ENCODE assay signal across 8 cellular contexts in genomic region chr7:33107136-33108066, GRCh38. TPM values are rescaled to one million over a fixed set of nuclear protein-coding genes. Genes with fewer than 3 reads are reported as not detected.
A peak's percentile ranks its signal among the peaks of the same experiment; 100 is the strongest.
DNase-seq lines count a peak whose midpoint lies in the region; ATAC-seq and TF ChIP-seq lines count a peak whose summit lies in the region.

No MANE protein-coding gene starts in this region.

- peaks cover 5% of the 10 kb centered on the region for H3K36me3 Mint-ChIP-seq in T-helper 1 cell treated with Interleukin-12 subunit alpha and Interleukin-12 subunit beta and Interleukin-4 antibody, amounts not matched to agents 30 μg/mL and 1 μg/mL, for 36 hours (ENCODE audit: low read depth)
- H3K36me3 Mint-ChIP-seq in mesothelial cell of epicardium: peaks cover 6% of the 10 kb centered on the region

- no peaks in the 10 kb centered on the region for H3K9me3 Mint-ChIP-seq in T-helper 1 cell treated with Interleukin-12 subunit alpha and Interleukin-12 subunit beta and Interleukin-4 antibody, amounts not matched to agents 30 μg/mL and 1 μg/mL, for 36 hours
- H3K9me3 Mint-ChIP-seq in mesothelial cell of epicardium: no peaks in the 10 kb centered on the region

- peak overlapping the region; percentile 79 for H3K4me3 Mint-ChIP-seq in T-helper 1 cell treated with Interleukin-12 subunit alpha and Interleukin-12 subunit beta and Interleukin-4 antibody, amounts not matched to agents 30 μg/mL and 1 μg/mL, for 36 hours
- H3K4me3 Mint-ChIP-seq in mesothelial cell of epicardium: peak overlapping the region; percentile 86

- peak; percentile 49; the same call in 1 of the 2 replicates for TF ChIP-seq CTCF in KMS-11 (conservative IDR thresholded peaks at IDR 0.05; ENCODE audit: low read depth, low read length)
- TF ChIP-seq CTCF in mesothelial cell of epicardium (IDR thresholded peaks at IDR 0.05; ENCODE audit: unreplicated experiment): peak; percentile 32

- peaks cover 60% of the 10 kb centered on the region for H3K79me2 ChIP-seq in KMS-11 (ENCODE audit: insufficient read depth, low read depth)

- H3K4me3 ChIP-seq in KMS-11 (IDR thresholded peaks at IDR 0.05; ENCODE audit: insufficient read depth, low read depth, low read length): no peak overlapping the region

- peaks cover 24% of the 10 kb centered on the region for H3K27me3 Mint-ChIP-seq in T-helper 1 cell treated with Interleukin-12 subunit alpha and Interleukin-12 subunit beta and Interleukin-4 antibody, amounts not matched to agents 30 μg/mL and 1 μg/mL, for 36 hours (ENCODE audit: low read depth)
- H3K27me3 Mint-ChIP-seq in mesothelial cell of epicardium (ENCODE audit: low read depth): peaks cover 8% of the 10 kb centered on the region

- ATAC-seq in GM21390 (IDR thresholded peaks at IDR 0.05; ENCODE audit: unreplicated experiment) (peak; percentile 32), HG02938 (IDR thresholded peaks at IDR 0.05; ENCODE audit: unreplicated experiment) (no peak)

- H3K4me1 Mint-ChIP-seq in T-helper 1 cell treated with Interleukin-12 subunit alpha and Interleukin-12 subunit beta and Interleukin-4 antibody, amounts not matched to agents 30 μg/mL and 1 μg/mL, for 36 hours (ENCODE audit: low read depth): peaks cover 21% of the 10 kb centered on the region
- H3K4me1 Mint-ChIP-seq in mesothelial cell of epicardium: peaks cover 21% of the 10 kb centered on the region

- no peaks in the 10 kb centered on the region; the same call in 1 of the 2 replicates for H3K36me3 ChIP-seq in KMS-11 (ENCODE audit: insufficient read depth)

- H3K4me2 ChIP-seq in KMS-11: peak overlapping the region; percentile 98

- peaks cover 23% of the 10 kb centered on the region for H3K4me1 ChIP-seq in KMS-11 (ENCODE audit: low read depth, poor library complexity, severe bottlenecking)

- 0 out of 2 replicates have a peak, but pooled peaks cover 4% of the 10 kb centered on the region for H4K20me1 ChIP-seq in KMS-11 (ENCODE audit: insufficient read depth)

- H3K27me3 ChIP-seq in KMS-11 (ENCODE audit: insufficient read depth, low read depth): no peaks in the 10 kb centered on the region

- H3K27ac ChIP-seq in KMS-11: peak overlapping the region; percentile 57; the same call in 1 of the 2 replicates

- peak overlapping the region; percentile 79; the same call in 1 of the 2 replicates for H3K9ac ChIP-seq in KMS-11

- H2AFZ ChIP-seq in KMS-11 (ENCODE audit: low read depth): no peak overlapping the region

- DNase-seq in DMS53 treated with DMSO at 0.1 percent for 48 hours (lab: John Stamatoyannopoulos, UW; ENCODE audit: unreplicated experiment) (peak; percentile 21), mesothelial cell of epicardium (ENCODE audit: low spot score in 2 of 2, unreplicated experiment in 2 of 2) (no peak), NCI-H1436 (lab: John Stamatoyannopoulos, UW) (no peak)
- peak; percentile 43 for DNase-seq in effector CD4-positive, alpha-beta T cell

- H3K27ac Mint-ChIP-seq in T-helper 1 cell treated with Interleukin-12 subunit alpha and Interleukin-12 subunit beta and Interleukin-4 antibody, amounts not matched to agents 30 μg/mL and 1 μg/mL, for 36 hours: no peak overlapping the region
- peak overlapping the region; percentile 71 for H3K27ac Mint-ChIP-seq in mesothelial cell of epicardium

RNA-seq across cellular contexts. Expression of gene RP9, which starts 1.8 kb away (rescaled TPM):
- total RNA-seq in mesothelial cell of epicardium: 17.5 to 20.5 TPM (median 20.3 TPM) in 3 replicates

RNA-seq across cellular contexts. Expression of gene BBS9, which starts 22.0 kb away (rescaled TPM):
- 23.1 to 26.9 TPM (median 24.2 TPM) in 3 replicates for total RNA-seq in mesothelial cell of epicardium

RNA-seq across cellular contexts. Expression of gene NT5C3A, which starts 44.8 kb away (rescaled TPM):
- total RNA-seq in mesothelial cell of epicardium: 28.2 to 32.0 TPM (median 29.8 TPM) in 3 replicates

Comparison
In these comparisons a context has a peak if more than half of its experiments do, and no peak if none do; other contexts are left out.
1. DNase-seq: peak in DMS53 treated with DMSO at 0.1 percent for 48 hours (single experiment) and effector CD4-positive, alpha-beta T cell (single experiment); none in mesothelial cell of epicardium (0 of 2) and NCI-H1436 (single experiment).